In the genomic region with DNA sequence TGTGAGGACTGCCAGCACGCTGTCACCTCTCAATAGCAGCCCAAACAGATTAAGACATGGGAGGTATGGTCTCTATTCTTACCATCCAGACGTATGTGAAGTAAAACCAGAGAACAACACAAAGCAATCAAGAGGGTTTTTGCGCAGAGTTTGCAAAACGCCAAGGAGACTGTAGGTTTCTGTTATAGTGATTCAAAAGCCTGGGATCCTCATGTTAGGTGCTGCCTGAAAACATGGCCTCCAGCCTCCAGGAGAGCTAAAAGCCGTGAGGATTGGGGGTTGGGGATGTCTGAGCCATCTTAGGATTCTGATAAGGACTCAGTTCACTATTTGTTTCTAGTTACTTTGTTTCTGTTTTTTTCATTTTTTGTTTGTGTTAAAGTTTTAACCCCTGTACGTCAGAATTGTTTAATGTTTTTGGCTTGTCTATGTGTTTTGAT, we compare ENCODE assay signal across 8 cellular contexts. TPM values are rescaled to one million over a fixed set of nuclear protein-coding genes. Genes with fewer than 3 reads are reported as not detected.
DNase-seq lines count a peak whose midpoint lies in the region; ATAC-seq and TF ChIP-seq lines count a peak whose summit lies in the region.

No MANE protein-coding gene starts in this region.

- peak overlapping the region; percentile 83 for H2BK20ac ChIP-seq in IMR-90 (ENCODE audit: low read depth, low read length)

- dilution Hi-C loops in IMR-90 (cut with HindIII; ENCODE audit: low sequenced_read_pairs, unreplicated experiment) = no loop called here

- intact Hi-C loops in IMR-90 (cut with micrococcal nuclease) = no loop called here
- intact Hi-C loops in stomach (cut with DNase I; ENCODE audit: low total_unique reads) = no loop called here

- no peaks in the 10 kb centered on the region for H3K27me3 Mint-ChIP-seq in CD4-positive, CD25-positive, alpha-beta regulatory T cell
- peaks cover 6% of the 10 kb centered on the region for H3K27me3 Mint-ChIP-seq in WTC11 (ENCODE audit: low read depth)

- TF ChIP-seq CTCF in IMR-90 (conservative IDR thresholded peaks at IDR 0.05; ENCODE audit: low read depth, low read length) (no peak), WTC11 (IDR thresholded peaks at IDR 0.05) (no peak), foreskin fibroblast (IDR thresholded peaks at IDR 0.05; ENCODE audit: low read depth, low read length) (no peak), stomach (IDR thresholded peaks at IDR 0.05) (no peak), hepatocyte (IDR thresholded peaks at IDR 0.05; ENCODE audit: poor library complexity) (no peak)

- peak overlapping the region; percentile 84 for H3K23ac ChIP-seq in IMR-90 (ENCODE audit: low read depth, low read length)

- H2BK5ac ChIP-seq in IMR-90 (ENCODE audit: low read depth, low read length, poor library complexity, severe bottlenecking) = peak overlapping the region; percentile 73

- peaks cover 8% of the 10 kb centered on the region for H3K36me3 Mint-ChIP-seq in CD4-positive, CD25-positive, alpha-beta regulatory T cell
- peaks cover 8% of the 10 kb centered on the region for H3K36me3 Mint-ChIP-seq in WTC11

- peak overlapping the region; percentile 78 for H3K27ac ChIP-seq in CD4-positive, CD25-positive, alpha-beta regulatory T cell (ENCODE audit: insufficient read depth, low read length, poor library complexity, severe bottlenecking)
- H3K27ac ChIP-seq in IMR-90 (ENCODE audit: insufficient read depth, low read length) = peak overlapping the region; percentile 62
- H3K27ac ChIP-seq in stomach = peak overlapping the region; percentile 81 to 92 (median 90)
- H3K27ac ChIP-seq in hepatocyte = no peak overlapping the region

- 0 out of 2 replicates have a peak overlapping the region, but pooled peaks have one; percentile 17 for H2AK5ac ChIP-seq in IMR-90 (ENCODE audit: low read depth, low read length)

- H3K14ac ChIP-seq in IMR-90 (replicated peaks; ENCODE audit: low read depth, low read length) = peak overlapping the region; percentile 96

- H3K4me1 ChIP-seq in CD4-positive, CD25-positive, alpha-beta regulatory T cell (ENCODE audit: control insufficient read depth, insufficient read depth, low read length, poor library complexity, severe bottlenecking) = peaks cover 34% of the 10 kb centered on the region
- H3K4me1 ChIP-seq in IMR-90 (ENCODE audit: control insufficient read depth, insufficient read depth, low read length) = peaks cover 10% of the 10 kb centered on the region
- H3K4me1 ChIP-seq in stomach = peaks cover 4 to 45% (median 19%) of the 10 kb centered on the region in 4 donors
- H3K4me1 ChIP-seq in hepatocyte (ENCODE audit: insufficient read depth) = no peaks in the 10 kb centered on the region

- WGBS in IMR-90 (ENCODE audit: extremely low coverage in 2 of 2, insufficient read length in 1 of 2), 2 experiments = no CpG with 5 or more reads among the region's 6 CpGs
- WGBS in stomach, 5 donors = 19 to 33% (median 30%) methylated on average over 6 of the region's 6 CpGs
- WGBS in hepatocyte (ENCODE audit: low lambda C conversion rate, missing lambda C conversion rate) = 89% methylated on average over 6 of the region's 6 CpGs

- BruUV-seq in IMR-90 (replicated peaks; lab: Mats Ljungman, UMichigan) = no TSS peak

- H3K79me1 ChIP-seq in IMR-90 (ENCODE audit: low read depth in 1 of 2, low read length in 2 of 2) = peaks cover 0 to 18% of the 10 kb centered on the region in 2 experiments; a peak in 2 of 4 replicates

- TF ChIP-seq POLR2A in IMR-90 (IDR thresholded peaks at IDR 0.05; ENCODE audit: low read depth, low read length) (no peak), stomach (IDR thresholded peaks at IDR 0.05) (no peak)

- no peaks in the 10 kb centered on the region for H3K9me2 ChIP-seq in hepatocyte (replicated peaks; ENCODE audit: insufficient read depth)

- no peaks in the 10 kb centered on the region for H3K36me3 ChIP-seq in CD4-positive, CD25-positive, alpha-beta regulatory T cell (ENCODE audit: control insufficient read depth, insufficient read depth, low read length)
- no peaks in the 10 kb centered on the region for H3K36me3 ChIP-seq in IMR-90 (ENCODE audit: control insufficient read depth, insufficient read depth, low read length)
- no peaks in the 10 kb centered on the region for H3K36me3 ChIP-seq in stomach
- H3K36me3 ChIP-seq in hepatocyte (replicated peaks; ENCODE audit: insufficient read depth, low read depth) = no peaks in the 10 kb centered on the region

- CTCF ChIA-PET in IMR-90 (lab: Yijun Ruan, JAX) (no interaction called here), WTC11 (lab: Charles Lee) (no interaction called here)

- peak overlapping the region; percentile 73 for H3K4me3 ChIP-seq in CD4-positive, CD25-positive, alpha-beta regulatory T cell (ENCODE audit: low read depth, low read length)
- H3K4me3 ChIP-seq in IMR-90 (ENCODE audit: insufficient read depth, low read depth, low read length) (peak overlapping the region; percentile 35), foreskin fibroblast (ENCODE audit: low read depth in 1 of 2, low read length in 2 of 2) (peak overlapping the region; percentile 39 to 46), stomach (peak overlapping the region; percentile 48 to 67 (median 57)), hepatocyte (no peak overlapping the region)

- no peak for ATAC-seq in CD4-positive, CD25-positive, alpha-beta regulatory T cell (ENCODE audit: low read depth in 2 of 2)
- ATAC-seq in IMR-90 (ENCODE audit: low read depth) (peak; percentile 16; the same call in 1 of the 2 replicates), WTC11 (no peak), HG02623 (IDR thresholded peaks at IDR 0.05; ENCODE audit: unreplicated experiment) (no peak), GM21723 (IDR thresholded peaks at IDR 0.05; ENCODE audit: unreplicated experiment) (no peak)

- peak overlapping the region; percentile 86 to 92 (median 91) for H3K27ac Mint-ChIP-seq in CD4-positive, CD25-positive, alpha-beta regulatory T cell
- no peak overlapping the region for H3K27ac Mint-ChIP-seq in WTC11

- in situ Hi-C loops in IMR-90 (cut with MboI; ENCODE audit: low sequenced_read_pairs) = loop anchor here (25.0 kb wide), 1 partner anchor 2010 kb away; no protein-coding TSS in a partner anchor

- H4K8ac ChIP-seq in IMR-90 (ENCODE audit: low read depth in 2 of 2, low read length in 2 of 2) = peak overlapping the region; percentile 54 to 83

- peak overlapping the region; percentile 80 for H4K91ac ChIP-seq in IMR-90 (ENCODE audit: insufficient read depth, low read depth, low read length)

- H2AK9ac ChIP-seq in IMR-90 (replicated peaks; ENCODE audit: low read depth, low read length, poor library complexity) = peak overlapping the region; percentile 6

- no peaks in the 10 kb centered on the region for H3K27me3 ChIP-seq in CD4-positive, CD25-positive, alpha-beta regulatory T cell (ENCODE audit: control insufficient read depth, insufficient read depth, low read length)
- H3K27me3 ChIP-seq in IMR-90 (ENCODE audit: control insufficient read depth, insufficient read depth, low read length) = no peaks in the 10 kb centered on the region
- no peaks in the 10 kb centered on the region for H3K27me3 ChIP-seq in stomach
- H3K27me3 ChIP-seq in hepatocyte = no peaks in the 10 kb centered on the region

- peaks cover 6% of the 10 kb centered on the region for H3K79me2 ChIP-seq in hepatocyte

- H3K4me3 Mint-ChIP-seq in CD4-positive, CD25-positive, alpha-beta regulatory T cell = peak overlapping the region; percentile 85 to 97 (median 92)
- H3K4me3 Mint-ChIP-seq in WTC11 = peak overlapping the region; percentile 53

- no peak for TF ChIP-seq RAD21 in IMR-90 (IDR thresholded peaks at IDR 0.05; ENCODE audit: low read length)

- H3K18ac ChIP-seq in IMR-90 (ENCODE audit: low read depth, low read length) = peak overlapping the region; percentile 96

- no peaks in the 10 kb centered on the region for H3K9me3 ChIP-seq in CD4-positive, CD25-positive, alpha-beta regulatory T cell (ENCODE audit: control insufficient read depth in 2 of 2, low read length in 2 of 2)
- H3K9me3 ChIP-seq in IMR-90 (ENCODE audit: control insufficient read depth, insufficient read depth, low read length) (no peaks in the 10 kb centered on the region), stomach (no peaks in the 10 kb centered on the region), hepatocyte (ENCODE audit: low read depth) (no peaks in the 10 kb centered on the region)

- peak overlapping the region; percentile 93 for H2BK120ac ChIP-seq in IMR-90 (ENCODE audit: low read depth, low read length)

- H2AFZ ChIP-seq in IMR-90 (replicated peaks; ENCODE audit: low read length, poor library complexity) (peak overlapping the region; percentile 82), hepatocyte (no peak overlapping the region)

- H4K20me1 ChIP-seq in IMR-90 (ENCODE audit: insufficient read depth, low read length) = peaks cover 8% of the 10 kb centered on the region
- peaks cover under 1% of the 10 kb centered on the region for H4K20me1 ChIP-seq in hepatocyte (ENCODE audit: insufficient read depth, poor library complexity, severe bottlenecking)

- peak overlapping the region; percentile 64 for H3K9ac ChIP-seq in IMR-90 (ENCODE audit: low read depth, low read length)

- DNase-seq in CD4-positive, CD25-positive, alpha-beta regulatory T cell = peak in 2 of 3 donors; percentile 18 to 66
- DNase-seq in IMR-90 = peak; percentile 48
- no peak for DNase-seq in WTC11 (ENCODE audit: low spot score)
- DNase-seq in foreskin fibroblast = peak in 1 of 2 donors; percentile 55
- DNase-seq in stomach = no peak
- DNase-seq in hepatocyte (ENCODE audit: low spot score) = no peak

- peaks cover 0 to 2% (median 0%) of the 10 kb centered on the region in 7 donors for H3K9me3 Mint-ChIP-seq in CD4-positive, CD25-positive, alpha-beta regulatory T cell
- peaks cover 3% of the 10 kb centered on the region; the same call in 1 of the 2 replicates for H3K9me3 Mint-ChIP-seq in WTC11

- H3K4me2 ChIP-seq in IMR-90 (ENCODE audit: low read depth, low read length) = peak overlapping the region; percentile 95
- no peak overlapping the region for H3K4me2 ChIP-seq in hepatocyte

- peak overlapping the region; percentile 48; the same call in 2 of the 3 replicates for H2BK15ac ChIP-seq in IMR-90 (ENCODE audit: low read depth, low read length)

- TF ChIP-seq EP300 in stomach (IDR thresholded peaks at IDR 0.05) = no peak

- peaks cover 13 to 74% (median 44%) of the 10 kb centered on the region in 4 donors for H3K4me1 Mint-ChIP-seq in CD4-positive, CD25-positive, alpha-beta regulatory T cell
- H3K4me1 Mint-ChIP-seq in WTC11 = peaks cover 6% of the 10 kb centered on the region

- POLR2A ChIA-PET in IMR-90 (lab: Charles Lee; ENCODE audit: unreplicated experiment) = no interaction called here
- POLR2A ChIA-PET in WTC11 (lab: Charles Lee) = interaction anchor here (0.6 kb wide), 1 partner anchor 157 kb away, joined by 3 read pairs; no protein-coding TSS in a partner anchor

- peak overlapping the region; percentile 93 for H4K5ac ChIP-seq in IMR-90 (ENCODE audit: low read depth, low read length)

- peaks cover 9% of the 10 kb centered on the region for H3K9me1 ChIP-seq in IMR-90 (ENCODE audit: insufficient read depth, low read length)

- H3K56ac ChIP-seq in IMR-90 (ENCODE audit: extremely low read depth, insufficient read depth, low read length) = peak overlapping the region; percentile 82; the same call in 1 of the 2 replicates

- peak overlapping the region; percentile 83 for H3K4ac ChIP-seq in IMR-90 (ENCODE audit: low read depth, low read length)

RNA-seq across cellular contexts. Expression of a gene that starts 4.2 kb away (rescaled TPM):
- 94.6 TPM for total RNA-seq in CD4-positive, CD25-positive, alpha-beta regulatory T cell
- 100 to 1,000 TPM; 134 to 165 (median 143) TPM for polyA plus RNA-seq in CD4-positive, CD25-positive, alpha-beta regulatory T cell
- total RNA-seq in IMR-90 (2012; rRNA removed) = 192 and 286 TPM in 2 replicates
- polyA plus RNA-seq in IMR-90 (2012; rRNA removed) = 147 and 172 TPM in 2 replicates
- 19.9 and 42.9 TPM in 2 replicates for polyA plus RNA-seq in IMR-90 (2012; cell fraction: cytosol; rRNA removed)
- polyA plus RNA-seq in IMR-90 (2012; cell fraction: nucleus; rRNA removed; ENCODE audit: low replicate concordance) = 9.3 and 70.2 TPM in 2 replicates
- total RNA-seq in WTC11 (2021) = 329 to 335 TPM (median 333 TPM) in 3 replicates
- total RNA-seq in stomach = 100 to 1,000 TPM in 2 of 5 donors, 10 to 100 TPM in 3; 40.8 to 153 (median 94.9) TPM
- polyA plus RNA-seq in stomach = 100 to 1,000 TPM in 2 of 3 donors, 10 to 100 TPM in 1; 93.0 to 128 (median 123) TPM
- total RNA-seq in hepatocyte = 178 and 196 TPM in 2 replicates
- polyA plus RNA-seq in hepatocyte = 118 and 125 TPM in 2 replicates

RNA-seq across cellular contexts. Expression of a gene that starts 52.8 kb away (rescaled TPM):
- 24.6 TPM for total RNA-seq in CD4-positive, CD25-positive, alpha-beta regulatory T cell
- 1 to 10 TPM; 5.4 to 9.2 (median 6.2) TPM for polyA plus RNA-seq in CD4-positive, CD25-positive, alpha-beta regulatory T cell
- total RNA-seq in IMR-90 (2012; rRNA removed) (21.0 and 25.3 TPM in 2 replicates), WTC11 (2021) (0.15 to 0.37 TPM in 2 of 3 replicates, not detected in the other), stomach (10 to 100 TPM in 2 of 5 donors, 1 to 10 TPM in 2, under 1 TPM in 1; 0.58 to 19.2 (median 7.2) TPM), hepatocyte (0.16 TPM in 1 of 2 replicates, not detected in the other)
- polyA plus RNA-seq in IMR-90 (2012; rRNA removed) (21.8 and 22.3 TPM in 2 replicates), stomach (1 to 10 TPM; 2.6 to 5.2 (median 2.7) TPM), hepatocyte (0.59 and 0.64 TPM in 2 replicates)
- polyA plus RNA-seq in IMR-90 (2012; cell fraction: cytosol; rRNA removed) = 10.0 and 17.0 TPM in 2 replicates
- polyA plus RNA-seq in IMR-90 (2012; cell fraction: nucleus; rRNA removed; ENCODE audit: low replicate concordance) = 7.6 and 12.0 TPM in 2 replicates

RNA-seq across cellular contexts. Expression of a gene that starts 53.2 kb away (rescaled TPM):
- total RNA-seq in CD4-positive, CD25-positive, alpha-beta regulatory T cell = 72.8 TPM
- 10 to 100 TPM; 22.6 to 37.6 (median 29.7) TPM for polyA plus RNA-seq in CD4-positive, CD25-positive, alpha-beta regulatory T cell
- 28.7 and 47.8 TPM in 2 replicates for total RNA-seq in IMR-90 (2012; rRNA removed)
- 13.4 and 15.5 TPM in 2 replicates for polyA plus RNA-seq in IMR-90 (2012; rRNA removed)
- 1.2 and 1.9 TPM in 2 replicates for polyA plus RNA-seq in IMR-90 (2012; cell fraction: cytosol; rRNA removed)
- polyA plus RNA-seq in IMR-90 (2012; cell fraction: nucleus; rRNA removed; ENCODE audit: low replicate concordance) = 2.0 and 22.2 TPM in 2 replicates
- 19.4 to 20.8 TPM (median 19.4 TPM) in 3 replicates for total RNA-seq in WTC11 (2021)
- 10 to 100 TPM in 4 of 5 donors, 1 to 10 TPM in 1; 9.3 to 54.5 (median 37.7) TPM for total RNA-seq in stomach
- polyA plus RNA-seq in stomach = 10 to 100 TPM; 17.9 to 35.6 (median 22.7) TPM
- total RNA-seq in hepatocyte = 30.7 and 35.8 TPM in 2 replicates
- polyA plus RNA-seq in hepatocyte = 25.9 and 35.6 TPM in 2 replicates

RNA-seq across cellular contexts. Expression of a gene that starts 58.5 kb away (rescaled TPM):
- total RNA-seq in CD4-positive, CD25-positive, alpha-beta regulatory T cell = 3.7 TPM
- 10 to 100 TPM in 3 of 4 donors, 1 to 10 TPM in 1; 8.1 to 13.6 (median 12.0) TPM for polyA plus RNA-seq in CD4-positive, CD25-positive, alpha-beta regulatory T cell
- total RNA-seq in IMR-90 (2012; rRNA removed) = 21.5 and 28.1 TPM in 2 replicates
- polyA plus RNA-seq in IMR-90 (2012; rRNA removed) = 15.1 and 19.6 TPM in 2 replicates
- 5.3 and 5.6 TPM in 2 replicates for polyA plus RNA-seq in IMR-90 (2012; cell fraction: cytosol; rRNA removed)
- 1.9 and 7.8 TPM in 2 replicates for polyA plus RNA-seq in IMR-90 (2012; cell fraction: nucleus; rRNA removed; ENCODE audit: low replicate concordance)
- 8.7 to 10.4 TPM (median 9.4 TPM) in 3 replicates for total RNA-seq in WTC11 (2021)
- 10 to 100 TPM in 1 of 5 donors, 1 to 10 TPM in 3, not detected in 1; 4.7 to 21.0 (median 7.0) TPM for total RNA-seq in stomach
- 10 to 100 TPM; 12.4 to 20.3 (median 13.9) TPM for polyA plus RNA-seq in stomach
- total RNA-seq in hepatocyte = 7.8 and 9.8 TPM in 2 replicates
- polyA plus RNA-seq in hepatocyte = 3.9 and 4.7 TPM in 2 replicates

Comparison
In these comparisons a context has a peak if more than half of its experiments do, and no peak if none do; other contexts are left out.
1. DNase-seq: peak in CD4-positive, CD25-positive, alpha-beta regulatory T cell (2 of 3) and IMR-90 (single experiment); none in WTC11 (single experiment), stomach (single experiment) and hepatocyte (single experiment).